In the genomic region with DNA sequence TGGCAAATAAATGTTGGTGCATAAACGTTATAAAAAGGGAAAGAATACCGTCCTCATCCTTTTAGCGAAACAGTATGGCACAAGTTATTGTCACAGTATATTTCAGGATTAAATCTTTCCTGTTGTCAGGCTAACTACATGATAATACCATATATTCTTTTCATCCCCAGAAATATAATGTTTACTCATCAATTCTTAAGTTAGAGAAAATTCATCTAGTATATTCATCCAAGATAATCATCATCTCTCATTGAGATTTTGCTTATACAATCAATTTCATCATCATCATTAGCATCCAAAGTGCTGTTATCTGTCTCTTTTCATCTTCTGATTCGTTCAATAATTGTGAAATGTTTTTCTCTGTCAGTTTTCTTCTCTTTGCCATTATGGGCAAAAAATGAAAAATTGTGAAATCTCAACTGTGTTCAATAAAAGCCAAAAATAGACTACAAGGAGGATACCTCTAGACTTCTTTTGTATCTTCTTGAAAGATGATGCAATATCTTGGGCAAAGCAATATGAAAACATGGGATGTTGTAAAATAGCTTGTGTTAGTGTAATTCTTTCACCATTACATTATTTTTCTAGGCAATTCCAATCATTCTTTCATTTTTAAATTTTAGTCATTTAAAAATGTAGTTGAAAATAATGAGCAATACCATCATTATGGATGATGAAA, we compare ENCODE assay signal across 21 cellular contexts. TPM values are rescaled to one million over a fixed set of nuclear protein-coding genes. Genes with fewer than 3 reads are reported as not detected.
"Had no signal": no experiment of that assay in that cellular context is flagged by ENCODE, and none has a peak within 500 bp of the region (broad histone marks: within the 10 kb centered on the region; RNA-seq: fewer than 3 reads in every experiment).

No MANE protein-coding gene starts in this region.

- H3K4me1 Mint-ChIP-seq: activated CD8-positive, alpha-beta memory T cell treated with anti-CD3 and anti-CD28 coated beads, Interleukin-2, amount 10 ng/mL, durations not matched to agents 7 days and 5 days; activated naive CD4-positive, alpha-beta T cell treated with anti-CD3 and anti-CD28 coated beads, Interleukin-2, amount 50 U/mL, for 24 hours; brain; central memory CD8-positive, alpha-beta T cell; naive thymus-derived CD8-positive, alpha-beta T cell had no signal

- H3K4me3 ChIP-seq: mucosa of descending colon, thyroid gland, vagina had no signal

- H3K27ac Mint-ChIP-seq: activated CD8-positive, alpha-beta memory T cell treated with anti-CD3 and anti-CD28 coated beads, Interleukin-2, amount 10 ng/mL, durations not matched to agents 7 days and 5 days; activated naive CD4-positive, alpha-beta T cell treated with anti-CD3 and anti-CD28 coated beads, Interleukin-2, amount 50 U/mL, for 24 hours; activated T-cell treated with anti-CD3 and anti-CD28 coated beads, Interleukin-2, amount 50 U/mL, for 24 hours; brain; dendritic cell treated with granulocyte-macrophage colony-stimulating factor and Interleukin-4, amounts not matched to agents 40 ng/mL and 50 ng/mL, for 4 days; naive thymus-derived CD8-positive, alpha-beta T cell had no signal

- H3K9me3 ChIP-seq: thyroid gland, vagina had no signal

- H3K9me3 Mint-ChIP-seq: activated T-cell treated with anti-CD3 and anti-CD28 coated beads, Interleukin-2, amount 50 U/mL, for 24 hours; central memory CD8-positive, alpha-beta T cell; dendritic cell treated with granulocyte-macrophage colony-stimulating factor and Interleukin-4, amounts not matched to agents 40 ng/mL and 50 ng/mL, for 4 days had no signal

- H3K4me3 Mint-ChIP-seq: activated CD8-positive, alpha-beta memory T cell treated with anti-CD3 and anti-CD28 coated beads, Interleukin-2, amount 10 ng/mL, durations not matched to agents 7 days and 5 days; activated naive CD4-positive, alpha-beta T cell treated with anti-CD3 and anti-CD28 coated beads, Interleukin-2, amount 50 U/mL, for 24 hours; activated T-cell treated with anti-CD3 and anti-CD28 coated beads, Interleukin-2, amount 50 U/mL, for 24 hours; brain; central memory CD8-positive, alpha-beta T cell; dendritic cell treated with granulocyte-macrophage colony-stimulating factor and Interleukin-4, amounts not matched to agents 40 ng/mL and 50 ng/mL, for 4 days; naive thymus-derived CD8-positive, alpha-beta T cell had no signal

- H3K36me3 Mint-ChIP-seq: activated naive CD4-positive, alpha-beta T cell treated with anti-CD3 and anti-CD28 coated beads, Interleukin-2, amount 50 U/mL, for 24 hours; brain had no signal

- ATAC-seq: activated CD4-positive, CD25-positive, alpha-beta regulatory T cell treated with anti-CD3 and anti-CD28 coated beads, Interleukin-2, amount 50 U/mL, for 24 hours; activated CD8-positive, alpha-beta memory T cell treated with anti-CD3 and anti-CD28 coated beads, Interleukin-2, amount 10 ng/mL, durations not matched to agents 7 days and 5 days; left colon; mucosa of descending colon; naive thymus-derived CD8-positive, alpha-beta T cell had no signal

- H3K27me3 ChIP-seq: thyroid gland, vagina had no signal

- H3K36me3 ChIP-seq: neutrophil, thyroid gland, vagina had no signal

- H3K4me1 ChIP-seq: thyroid gland, vagina had no signal

- H3K27ac ChIP-seq: neutrophil, thyroid gland, vagina had no signal

- DNase-seq: activated CD4-positive, alpha-beta T cell treated with anti-CD3 and anti-CD28 coated beads, Interleukin-2, amount 50 U/mL, for 48 hours; activated CD8-positive, alpha-beta memory T cell treated with anti-CD3 and anti-CD28 coated beads, Interleukin-2, amount 10 ng/mL, durations not matched to agents 7 days and 5 days; activated effector memory CD4-positive, alpha-beta T cell treated with Interleukin-2 at 50 U/mL for 16 hours; activated T-cell treated with anti-CD3 and anti-CD28 coated beads, Interleukin-2, amount 50 U/mL, for 24 hours; amniotic stem cell; erythroblast; foreskin melanocyte; head of caudate nucleus; left colon; mucosa of descending colon; naive thymus-derived CD8-positive, alpha-beta T cell; posterior cingulate gyrus; small intestine; thyroid gland had no signal

RNA-seq across cellular contexts. Expression of a gene that starts 2.6 kb away (rescaled TPM):
- total RNA-seq: activated CD8-positive, alpha-beta memory T cell treated with anti-CD3 and anti-CD28 coated beads, Interleukin-2, amount 10 ng/mL, durations not matched to agents 7 days and 5 days; left colon; mucosa of descending colon; naive thymus-derived CD8-positive, alpha-beta T cell; thyroid gland; vagina had no signal
- polyA plus RNA-seq: naive thymus-derived CD8-positive, alpha-beta T cell; small intestine had no signal
